Comparison of ENCODE assay signal across 9 cellular contexts in the genomic region with DNA sequence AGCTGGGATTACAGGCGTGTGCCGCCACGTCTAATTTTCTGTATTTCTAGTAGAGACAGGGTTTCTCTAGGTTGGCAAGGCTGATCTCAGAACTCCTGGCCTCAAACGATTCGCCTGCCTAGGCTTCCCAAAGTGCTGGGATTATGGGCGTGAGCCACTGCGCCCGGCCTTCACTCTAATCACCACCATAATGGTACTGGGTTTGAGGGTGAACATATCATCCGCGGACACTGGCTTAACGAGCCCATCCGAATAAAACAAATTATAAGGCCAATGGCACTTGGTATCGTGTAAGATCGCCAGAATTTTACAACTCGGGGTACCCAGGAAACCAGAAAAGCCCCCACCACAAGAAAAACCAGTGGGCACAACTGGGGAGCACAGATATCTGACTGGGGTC. TPM values are rescaled to one million over a fixed set of nuclear protein-coding genes. Genes with fewer than 3 reads are reported as not detected.
DNase-seq lines count a peak whose midpoint lies in the region; ATAC-seq, FAIRE-seq and TF ChIP-seq lines count a peak whose summit lies in the region.
"Had no signal": no experiment of that assay in that cellular context is flagged by ENCODE, and none has a peak within 500 bp of the region (broad histone marks: within the 10 kb centered on the region; RNA-seq: fewer than 3 reads in every experiment).

No MANE protein-coding gene starts in this region.

- no peak for TF ChIP-seq CTCF in GM23338 (conservative IDR thresholded peaks at IDR 0.05; ENCODE audit: low read depth in 2 of 2)
- TF ChIP-seq CTCF in WERI-Rb-1 (IDR thresholded peaks at IDR 0.05; ENCODE audit: low read depth, low read length) = no peak
- no peak for TF ChIP-seq CTCF in heart right ventricle (IDR thresholded peaks at IDR 0.05)
- no peak for TF ChIP-seq CTCF in sigmoid colon (IDR thresholded peaks at IDR 0.05)

- peak overlapping the region; percentile 75 for H3K4me2 ChIP-seq in GM23338

- no peaks in the 10 kb centered on the region for H3K27me3 ChIP-seq in GM23338 (ENCODE audit: insufficient read depth)
- no peaks in the 10 kb centered on the region for H3K27me3 ChIP-seq in WERI-Rb-1 (ENCODE audit: insufficient read depth, low read depth, severe bottlenecking)
- no peaks in the 10 kb centered on the region for H3K27me3 ChIP-seq in heart right ventricle
- H3K27me3 ChIP-seq in sigmoid colon = no peaks in the 10 kb centered on the region

- H3K9me3 Mint-ChIP-seq in GM23338 = peaks cover 26% of the 10 kb centered on the region; the same call in 2 of the 3 replicates

- 0 out of 2 replicates have a peak, but pooled peaks cover 2% of the 10 kb centered on the region for H4K20me1 ChIP-seq in GM23338 (replicated peaks; ENCODE audit: insufficient read depth)

- peaks cover 3% of the 10 kb centered on the region for H3K27me3 Mint-ChIP-seq in GM23338 (ENCODE audit: insufficient read depth, low read depth, poor library complexity)

- TF ChIP-seq POLR2A in sigmoid colon (IDR thresholded peaks at IDR 0.05) (no peak), H54 (IDR thresholded peaks at IDR 0.05; ENCODE audit: low read depth, low read length) (no peak)

- DNase-seq in GM23338 (ENCODE audit: low spot score) = peak; percentile 17
- peak; percentile 11 for DNase-seq in WERI-Rb-1
- DNase-seq in heart right ventricle = no peak
- no peak for DNase-seq in sigmoid colon
- no peak for DNase-seq in H54 (ENCODE audit: insufficient read length, low spot score)
- no peak for DNase-seq in stimulated activated CD4-positive, alpha-beta T cell treated with anti-CD3 and anti-CD28 coated beads, Interleukin-4, amount 100 ng/mL, for 1 hour

- WGBS in heart right ventricle, 2 donors = 9 to 13% methylated on average over 15 of the region's 15 CpGs
- 15 to 16% methylated on average over 15 of the region's 15 CpGs for WGBS in sigmoid colon, 2 donors

- H3K4me1 ChIP-seq in GM23338 (ENCODE audit: insufficient read depth) = peaks cover 5% of the 10 kb centered on the region; the same call in 1 of the 2 replicates
- H3K4me1 ChIP-seq in heart right ventricle = peaks cover 0 to 24% (median 15%) of the 10 kb centered on the region in 9 donors
- peaks cover 0 to 20% (median 12%) of the 10 kb centered on the region in 4 donors for H3K4me1 ChIP-seq in sigmoid colon

- intact Hi-C loops in heart right ventricle (cut with DNase I) (loop anchor here in 8 of 10 donors (5.0 to 10.0 kb wide), 4 partner anchors 44 to 66 kb away; a partner anchor contains a TSS), sigmoid colon (cut with DNase I) (loop anchor here (5.0 to 10.0 kb wide), 3 partner anchors 66 to 1297 kb away; a partner anchor contains a TSS)

- H3K9me2 ChIP-seq in GM23338 (ENCODE audit: insufficient read depth) = no peaks in the 10 kb centered on the region

- peaks cover 3% of the 10 kb centered on the region; the same call in 1 of the 2 replicates for H3K36me3 ChIP-seq in GM23338 (ENCODE audit: insufficient read depth)
- peaks cover 29% of the 10 kb centered on the region for H3K36me3 ChIP-seq in WERI-Rb-1
- H3K36me3 ChIP-seq in heart right ventricle = peaks cover 0 to 45% (median 17%) of the 10 kb centered on the region in 9 donors
- H3K36me3 ChIP-seq in sigmoid colon = peaks cover 0 to 39% (median 6%) of the 10 kb centered on the region in 4 donors

- H3K27ac Mint-ChIP-seq in GM23338 = no peak overlapping the region

- H3K4me3 Mint-ChIP-seq in GM23338 = peak overlapping the region; percentile 90

- H3K79me2 ChIP-seq in GM23338 (replicated peaks; ENCODE audit: insufficient read depth) = peaks cover 22% of the 10 kb centered on the region; the same call in 1 of the 2 replicates

- no peak for FAIRE-seq in H54 (lab: Jason Lieb, UNC)
- FAIRE-seq: TTC549 had no signal

- peak overlapping the region; percentile 95 for H3K4me3 ChIP-seq in GM23338
- H3K4me3 ChIP-seq in WERI-Rb-1 (ENCODE audit: low read depth, low read length) = peak overlapping the region; percentile 66
- H3K4me3 ChIP-seq in heart right ventricle = peak overlapping the region; percentile 39 to 97 (median 87)
- H3K4me3 ChIP-seq in sigmoid colon = peak overlapping the region; percentile 77 to 96 (median 87)

- H2AFZ ChIP-seq in GM23338 = peak overlapping the region; percentile 91

- H3K9me3 ChIP-seq in WERI-Rb-1 (ENCODE audit: severe bottlenecking) (no peaks in the 10 kb centered on the region), heart right ventricle (peaks cover 0 to 37% (median 7%) of the 10 kb centered on the region in 11 donors), sigmoid colon (peaks cover 0 to 4% (median 2%) of the 10 kb centered on the region in 4 donors)

- no peak for TF ChIP-seq EP300 in sigmoid colon (IDR thresholded peaks at IDR 0.05)

- H3K27ac ChIP-seq in GM23338 (ENCODE audit: low read depth) = peak overlapping the region; percentile 60; the same call in 1 of the 2 replicates
- peak overlapping the region; percentile 73 for H3K27ac ChIP-seq in WERI-Rb-1
- peak overlapping the region in 9 of 10 donors; percentile 50 to 96 (median 90) for H3K27ac ChIP-seq in heart right ventricle
- peak overlapping the region; percentile 81 to 88 (median 84) for H3K27ac ChIP-seq in sigmoid colon

- H3K36me3 Mint-ChIP-seq in GM23338 (ENCODE audit: low read depth) = peaks cover 44% of the 10 kb centered on the region

- H3F3A ChIP-seq in GM23338 (replicated peaks; ENCODE audit: low read depth) = 0 out of 2 replicates have a peak, but pooled peaks cover 3% of the 10 kb centered on the region

- ATAC-seq in GM23338 (peak; percentile 31), heart right ventricle (peak in 6 of 8 donors; percentile 6 to 32 (median 22)), HG03520 (IDR thresholded peaks at IDR 0.05; ENCODE audit: unreplicated experiment) (no peak), GM21786 (IDR thresholded peaks at IDR 0.05; ENCODE audit: unreplicated experiment) (no peak)

- peaks cover 4% of the 10 kb centered on the region; the same call in 1 of the 3 replicates for H3K4me1 Mint-ChIP-seq in GM23338

TF ChIP-seq in GM23338, 12 proteins besides CTCF, POLR2A, EP300 and RAD21 (continues in another document):
- TF ChIP-seq STAT1 (IDR thresholded peaks at IDR 0.05; ENCODE audit: unreplicated experiment) = no peak
- no peak for TF ChIP-seq ZNF331 (CRISPR knock-in tag; IDR thresholded peaks at IDR 0.05; ENCODE audit: low read depth)

RNA-seq across cellular contexts. Expression of a gene that starts 0.6 kb away (rescaled TPM):
- 7.9 and 10.2 TPM in 2 replicates for total RNA-seq in GM23338 (2014; rRNA removed; shearing (Covaris generic))
- polyA plus RNA-seq in GM23338 (2016; fragmentation: Nextera tagmentation; extraction: Ambion mirVana) (4.9 and 7.7 TPM in 2 replicates), heart right ventricle (1 to 10 TPM; 3.4 to 7.5 TPM), sigmoid colon (1 to 10 TPM; 1.8 to 3.1 (median 2.4) TPM)
- total RNA-seq in heart right ventricle (1 to 10 TPM; 4.3 to 7.7 (median 5.6) TPM), sigmoid colon (1 to 10 TPM; 2.3 to 6.4 (median 4.6) TPM)

RNA-seq across cellular contexts. Expression of a gene that starts 7.1 kb away (rescaled TPM):
- 55.8 and 61.3 TPM in 2 replicates for total RNA-seq in GM23338 (2014; rRNA removed; shearing (Covaris generic))
- polyA plus RNA-seq in GM23338 (2016; fragmentation: Nextera tagmentation; extraction: Ambion mirVana) (20.6 and 21.7 TPM in 2 replicates), heart right ventricle (10 to 100 TPM; 22.0 to 54.1 TPM), sigmoid colon (10 to 100 TPM; 45.0 to 56.9 (median 50.9) TPM)
- total RNA-seq in heart right ventricle (10 to 100 TPM; 27.2 to 37.6 (median 30.8) TPM), sigmoid colon (100 to 1,000 TPM; 124 to 148 (median 131) TPM)

RNA-seq across cellular contexts. Expression of a gene that starts 46.7 kb away (rescaled TPM):
- not detected in 2 replicates for total RNA-seq in GM23338 (2014; rRNA removed; shearing (Covaris generic))
- polyA plus RNA-seq in GM23338 (2016; fragmentation: Nextera tagmentation; extraction: Ambion mirVana) = 0.45 and 0.50 TPM in 2 replicates
- under 1 TPM in 3 of 10 donors, not detected in 7; 0.20 to 0.23 (median 0.23) TPM for total RNA-seq in heart right ventricle
- polyA plus RNA-seq in heart right ventricle = under 1 TPM; 0.10 to 0.37 TPM
- total RNA-seq in sigmoid colon = 1 to 10 TPM in 1 of 4 donors, under 1 TPM in 1, not detected in 2; 0.41 to 1.8 TPM
- under 1 TPM in 1 of 3 donors, not detected in 2; 0.38 TPM for polyA plus RNA-seq in sigmoid colon

RNA-seq across cellular contexts. Expression of a gene that starts 46.9 kb away (rescaled TPM):
- 10.2 and 13.4 TPM in 2 replicates for total RNA-seq in GM23338 (2014; rRNA removed; shearing (Covaris generic))
- polyA plus RNA-seq in GM23338 (2016; fragmentation: Nextera tagmentation; extraction: Ambion mirVana) (4.6 and 4.9 TPM in 2 replicates), heart right ventricle (1 to 10 TPM; 2.8 to 3.0 TPM), sigmoid colon (1 to 10 TPM; 3.0 to 4.9 (median 3.0) TPM)
- total RNA-seq in heart right ventricle (1 to 10 TPM; 5.7 to 8.5 (median 7.8) TPM), sigmoid colon (10 to 100 TPM in 1 of 4 donors, 1 to 10 TPM in 3; 7.7 to 12.5 (median 8.4) TPM)

RNA-seq across cellular contexts. Expression of a gene that starts 51.2 kb away (rescaled TPM):
- 26.9 and 29.2 TPM in 2 replicates for total RNA-seq in GM23338 (2014; rRNA removed; shearing (Covaris generic))
- polyA plus RNA-seq in GM23338 (2016; fragmentation: Nextera tagmentation; extraction: Ambion mirVana) (11.4 and 12.6 TPM in 2 replicates), heart right ventricle (10 to 100 TPM; 10.8 to 23.6 TPM), sigmoid colon (10 to 100 TPM; 19.2 to 25.5 (median 19.2) TPM)
- total RNA-seq in heart right ventricle (10 to 100 TPM; 14.1 to 20.2 (median 16.0) TPM), sigmoid colon (10 to 100 TPM; 29.4 to 38.8 (median 34.6) TPM)

Comparison
In these comparisons a context has a peak if more than half of its experiments do, and no peak if none do; other contexts are left out.
1. ATAC-seq: peak in GM23338 (single experiment) and heart right ventricle (6 of 8); none in HG03520 (single experiment) and GM21786 (single experiment).
2. DNase-seq: peak in GM23338 (single experiment) and WERI-Rb-1 (single experiment); none in heart right ventricle (0 of 2), sigmoid colon (single experiment), H54 (single experiment) and stimulated activated CD4-positive, alpha-beta T cell treated with anti-CD3 and anti-CD28 coated beads, Interleukin-4, amount 100 ng/mL, for 1 hour (single experiment).
3. Peak in every context shown above with its lines, with median percentiles within 50 percentile points of each other: H3K27ac ChIP-seq and H3K4me3 ChIP-seq.